ENCODE assay signal across 14 cellular contexts in genomic region chr13:114104626-114105350, GRCh38. TPM values are rescaled to one million over a fixed set of nuclear protein-coding genes. Genes with fewer than 3 reads are reported as not detected.
A peak's percentile ranks its signal among the peaks of the same experiment; 100 is the strongest.
DNase-seq lines count a peak whose midpoint lies in the region; ATAC-seq lines count a peak whose summit lies in the region.
"Had no signal": no experiment of that assay in that cellular context is flagged by ENCODE, and none has a peak within 500 bp of the region (broad histone marks: within the 10 kb centered on the region; RNA-seq: fewer than 3 reads in every experiment).

No MANE protein-coding gene starts in this region.

- H3K27ac ChIP-seq in stomach smooth muscle (ENCODE audit: low read length): peak overlapping the region; percentile 37

- H3K27ac Mint-ChIP-seq in activated T-cell treated with anti-CD3 and anti-CD28 coated beads, Interleukin-2, amount 50 U/mL, for 24 hours: peak overlapping the region; percentile 89
- H3K27ac Mint-ChIP-seq in activated naive CD4-positive, alpha-beta T cell treated with anti-CD3 and anti-CD28 coated beads, Interleukin-2, amount 50 U/mL, for 72 hours: peak overlapping the region; percentile 74 to 77
- H3K27ac Mint-ChIP-seq: activated CD4-positive, alpha-beta T cell treated with anti-CD3 and anti-CD28 coated beads, Interleukin-2, amount 10 ng/mL, durations not matched to agents 24 days and 14 days had no signal

- H3K9me3 ChIP-seq in stomach smooth muscle (ENCODE audit: control insufficient read depth in 2 of 2, low read length in 2 of 2): no peaks in the 10 kb centered on the region

- no peak overlapping the region for H3K4me3 ChIP-seq in stomach smooth muscle (ENCODE audit: low read length in 2 of 2)

- no peaks in the 10 kb centered on the region for H3K9me3 Mint-ChIP-seq in activated T-cell treated with anti-CD3 and anti-CD28 coated beads, Interleukin-2, amount 50 U/mL, for 24 hours
- H3K9me3 Mint-ChIP-seq in activated naive CD4-positive, alpha-beta T cell treated with anti-CD3 and anti-CD28 coated beads, Interleukin-2, amount 50 U/mL, for 72 hours: no peaks in the 10 kb centered on the region
- H3K9me3 Mint-ChIP-seq: activated CD4-positive, alpha-beta T cell treated with anti-CD3 and anti-CD28 coated beads, Interleukin-2, amount 10 ng/mL, durations not matched to agents 24 days and 14 days had no signal

- H3K4me1 Mint-ChIP-seq in activated T-cell treated with anti-CD3 and anti-CD28 coated beads, Interleukin-2, amount 50 U/mL, for 24 hours (ENCODE audit: low read depth): peaks cover 74% of the 10 kb centered on the region

- H3K9ac ChIP-seq in stomach smooth muscle (ENCODE audit: low read length in 2 of 2): no peak overlapping the region

- H3K4me3 Mint-ChIP-seq in activated T-cell treated with anti-CD3 and anti-CD28 coated beads, Interleukin-2, amount 50 U/mL, for 24 hours: no peak overlapping the region
- H3K4me3 Mint-ChIP-seq: activated CD4-positive, alpha-beta T cell treated with anti-CD3 and anti-CD28 coated beads, Interleukin-2, amount 10 ng/mL, durations not matched to agents 24 days and 14 days had no signal

- peaks cover 55% of the 10 kb centered on the region for H3K4me1 ChIP-seq in stomach smooth muscle (ENCODE audit: control insufficient read depth, insufficient read depth, low read length)

- H3K27me3 Mint-ChIP-seq in activated T-cell treated with anti-CD3 and anti-CD28 coated beads, Interleukin-2, amount 50 U/mL, for 24 hours: no peaks in the 10 kb centered on the region
- H3K27me3 Mint-ChIP-seq: activated CD4-positive, alpha-beta T cell treated with anti-CD3 and anti-CD28 coated beads, Interleukin-2, amount 10 ng/mL, durations not matched to agents 24 days and 14 days had no signal

- no peaks in the 10 kb centered on the region for H3K36me3 ChIP-seq in stomach smooth muscle (ENCODE audit: control insufficient read depth in 2 of 2, insufficient read depth in 2 of 2, low read length in 2 of 2)

- peak in 1 of 2 donors; percentile 11 for ATAC-seq in activated naive CD4-positive, alpha-beta T cell treated with anti-CD3 and anti-CD28 coated beads, Interleukin-2, amount 50 U/mL, for 72 hours
- ATAC-seq in HG03439 (IDR thresholded peaks at IDR 0.05; ENCODE audit: unreplicated experiment): no peak
- no peak for ATAC-seq in GM21423 (IDR thresholded peaks at IDR 0.05; ENCODE audit: unreplicated experiment)
- no peak for ATAC-seq in HG02938 (IDR thresholded peaks at IDR 0.05; ENCODE audit: unreplicated experiment)

- H3K27me3 ChIP-seq in stomach smooth muscle (ENCODE audit: control insufficient read depth in 1 of 2, insufficient read depth in 2 of 2, low read length in 2 of 2): no peaks in the 10 kb centered on the region

- H3K36me3 Mint-ChIP-seq in activated T-cell treated with anti-CD3 and anti-CD28 coated beads, Interleukin-2, amount 50 U/mL, for 24 hours (ENCODE audit: low read depth): peaks cover 37% of the 10 kb centered on the region
- H3K36me3 Mint-ChIP-seq in activated naive CD4-positive, alpha-beta T cell treated with anti-CD3 and anti-CD28 coated beads, Interleukin-2, amount 50 U/mL, for 72 hours: peaks cover 0 to 5% of the 10 kb centered on the region in 2 donors

- DNase-seq in activated T-cell treated with anti-CD3 and anti-CD28 coated beads, Interleukin-2, amount 50 U/mL, for 24 hours: peak; percentile 30
- DNase-seq in activated T-cell treated with anti-CD3 and anti-CD28 coated beads, Interleukin-2, amount 50 U/mL, for 48 hours: no peak
- no peak for DNase-seq in activated naive CD4-positive, alpha-beta T cell treated with anti-CD3 and anti-CD28 coated beads, Interleukin-2, amount 50 U/mL, for 72 hours (ENCODE audit: low spot score in 2 of 2)
- peak; percentile 53 for DNase-seq in mesenteric fat pad (ENCODE audit: low spot score)
- DNase-seq: activated CD4-positive, alpha-beta T cell treated with anti-CD3 and anti-CD28 coated beads, Interleukin-2, amount 10 ng/mL, durations not matched to agents 24 days and 14 days; amygdala; glutamatergic neuron; mammary epithelial cell; MM.1S; NCI-H524 treated with DMSO at 0.1 percent for 48 hours had no signal

RNA-seq across cellular contexts. Expression of gene RASA3, which starts 27.6 kb away (rescaled TPM):
- 10 to 100 TPM; 39.4 to 44.1 TPM for total RNA-seq in activated naive CD4-positive, alpha-beta T cell treated with anti-CD3 and anti-CD28 coated beads, Interleukin-2, amount 50 U/mL, for 72 hours
- total RNA-seq in mesenteric fat pad: 102 TPM

Comparison
In these comparisons a context has a peak if more than half of its experiments do, and no peak if none do; other contexts are left out.
1. DNase-seq: peak in activated T-cell treated with anti-CD3 and anti-CD28 coated beads, Interleukin-2, amount 50 U/mL, for 24 hours (single experiment) and mesenteric fat pad (single experiment); none in activated T-cell treated with anti-CD3 and anti-CD28 coated beads, Interleukin-2, amount 50 U/mL, for 48 hours (0 of 2) and activated naive CD4-positive, alpha-beta T cell treated with anti-CD3 and anti-CD28 coated beads, Interleukin-2, amount 50 U/mL, for 72 hours (0 of 2).